ENCODE assay signal across 1 cellular context in the genomic region with DNA sequence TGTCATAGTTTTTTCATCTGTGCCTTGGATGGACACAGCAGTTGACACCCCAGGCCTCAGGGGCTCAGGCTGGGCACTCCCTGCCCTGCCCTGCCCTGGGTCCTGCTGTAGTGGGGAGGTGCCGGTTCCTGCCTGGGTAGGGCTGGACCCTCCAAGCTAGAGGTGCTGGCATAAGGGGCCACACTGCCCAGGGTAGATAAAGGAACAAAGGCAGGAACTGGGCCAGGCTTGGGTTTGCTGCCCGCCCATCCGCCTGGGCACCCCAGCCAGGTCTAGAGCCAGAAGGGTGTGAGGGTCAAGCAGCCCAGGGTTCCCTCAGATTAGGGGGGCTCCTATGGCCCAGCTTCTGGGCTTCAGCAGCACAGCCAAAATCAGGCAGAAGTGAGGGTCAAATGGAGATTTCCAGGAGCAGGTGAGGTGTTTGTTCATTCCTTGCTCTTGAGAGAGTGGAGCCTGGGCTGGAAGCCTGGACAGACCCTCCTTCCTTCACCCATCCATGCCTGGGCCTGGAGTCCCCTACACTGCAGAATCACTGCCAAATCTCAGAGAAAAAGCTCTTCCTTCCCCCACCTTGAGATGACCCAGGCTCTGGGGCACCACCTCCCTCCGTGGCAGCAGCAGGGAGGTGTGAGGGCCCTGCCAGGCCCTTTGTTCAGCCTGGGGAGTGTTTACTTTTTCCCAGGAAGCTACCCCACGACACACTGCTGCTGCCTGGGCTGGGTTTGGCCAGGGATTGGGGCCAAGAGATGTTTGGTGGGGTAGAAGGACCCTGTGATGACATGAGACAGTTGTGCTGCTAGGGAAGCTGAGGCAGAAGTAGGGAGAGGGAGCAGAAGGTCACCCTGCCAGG.
TF ChIP-seq lines count a peak whose summit lies in the region.

No MANE protein-coding gene starts in this region.

TF ChIP-seq in HepG2, 621 proteins besides CTCF, POLR2A, EP300 and RAD21:
- TF ChIP-seq SRF (IDR thresholded peaks at IDR 0.05; ENCODE audit: low read depth, low read length) (no peak), ZNF687 (CRISPR knock-in tag; IDR thresholded peaks at IDR 0.05) (peak; percentile 31; the same call in 1 of the 2 replicates), HMG20A (CRISPR knock-in tag; IDR thresholded peaks at IDR 0.05; ENCODE audit: borderline replicate concordance) (no peak), TBL1XR1 (IDR thresholded peaks at IDR 0.05; ENCODE audit: borderline replicate concordance, low read length, partially characterized antibody) (no peak), HES4 (CRISPR knock-in tag; IDR thresholded peaks at IDR 0.05; ENCODE audit: borderline replicate concordance) (no peak), NR1H2 (CRISPR knock-in tag; IDR thresholded peaks at IDR 0.05; ENCODE audit: borderline replicate concordance, low read depth) (no peak), POLR2AphosphoS5 (IDR thresholded peaks at IDR 0.05; ENCODE audit: low read depth, low read length) (no peak), GABPA (IDR thresholded peaks at IDR 0.05; ENCODE audit: low read depth, low read length) (no peak), GABPA (CRISPR knock-in tag; IDR thresholded peaks at IDR 0.05; ENCODE audit: low read depth) (no peak), STAT5B (CRISPR knock-in tag; IDR thresholded peaks at IDR 0.05) (no peak), GPN1 (CRISPR knock-in tag; IDR thresholded peaks at IDR 0.05; ENCODE audit: borderline replicate concordance) (no peak), TCF7L2 (IDR thresholded peaks at IDR 0.05; ENCODE audit: low read depth, low read length) (no peak), AHR (CRISPR knock-in tag; IDR thresholded peaks at IDR 0.05) (no peak)
- TF ChIP-seq, protein P1, sequence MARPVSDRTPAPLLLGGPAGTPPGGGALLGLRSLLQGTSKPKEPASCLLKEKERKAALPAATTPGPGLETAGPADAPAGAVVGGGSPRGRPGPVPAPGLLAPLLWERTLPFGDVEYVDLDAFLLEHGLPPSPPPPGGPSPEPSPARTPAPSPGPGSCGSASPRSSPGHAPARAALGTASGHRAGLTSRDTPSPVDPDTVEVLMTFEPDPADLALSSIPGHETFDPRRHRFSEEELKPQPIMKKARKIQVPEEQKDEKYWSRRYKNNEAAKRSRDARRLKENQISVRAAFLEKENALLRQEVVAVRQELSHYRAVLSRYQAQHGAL (CRISPR knock-in tag; IDR thresholded peaks at IDR 0.05; ENCODE audit: not compliant biosample characterization) = no peak
- TF ChIP-seq, protein P2, sequence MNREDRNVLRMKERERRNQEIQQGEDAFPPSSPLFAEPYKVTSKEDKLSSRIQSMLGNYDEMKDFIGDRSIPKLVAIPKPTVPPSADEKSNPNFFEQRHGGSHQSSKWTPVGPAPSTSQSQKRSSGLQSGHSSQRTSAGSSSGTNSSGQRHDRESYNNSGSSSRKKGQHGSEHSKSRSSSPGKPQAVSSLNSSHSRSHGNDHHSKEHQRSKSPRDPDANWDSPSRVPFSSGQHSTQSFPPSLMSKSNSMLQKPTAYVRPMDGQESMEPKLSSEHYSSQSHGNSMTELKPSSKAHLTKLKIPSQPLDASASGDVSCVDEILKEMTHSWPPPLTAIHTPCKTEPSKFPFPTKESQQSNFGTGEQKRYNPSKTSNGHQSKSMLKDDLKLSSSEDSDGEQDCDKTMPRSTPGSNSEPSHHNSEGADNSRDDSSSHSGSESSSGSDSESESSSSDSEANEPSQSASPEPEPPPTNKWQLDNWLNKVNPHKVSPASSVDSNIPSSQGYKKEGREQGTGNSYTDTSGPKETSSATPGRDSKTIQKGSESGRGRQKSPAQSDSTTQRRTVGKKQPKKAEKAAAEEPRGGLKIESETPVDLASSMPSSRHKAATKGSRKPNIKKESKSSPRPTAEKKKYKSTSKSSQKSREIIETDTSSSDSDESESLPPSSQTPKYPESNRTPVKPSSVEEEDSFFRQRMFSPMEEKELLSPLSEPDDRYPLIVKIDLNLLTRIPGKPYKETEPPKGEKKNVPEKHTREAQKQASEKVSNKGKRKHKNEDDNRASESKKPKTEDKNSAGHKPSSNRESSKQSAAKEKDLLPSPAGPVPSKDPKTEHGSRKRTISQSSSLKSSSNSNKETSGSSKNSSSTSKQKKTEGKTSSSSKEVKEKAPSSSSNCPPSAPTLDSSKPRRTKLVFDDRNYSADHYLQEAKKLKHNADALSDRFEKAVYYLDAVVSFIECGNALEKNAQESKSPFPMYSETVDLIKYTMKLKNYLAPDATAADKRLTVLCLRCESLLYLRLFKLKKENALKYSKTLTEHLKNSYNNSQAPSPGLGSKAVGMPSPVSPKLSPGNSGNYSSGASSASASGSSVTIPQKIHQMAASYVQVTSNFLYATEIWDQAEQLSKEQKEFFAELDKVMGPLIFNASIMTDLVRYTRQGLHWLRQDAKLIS (CRISPR knock-in tag; IDR thresholded peaks at IDR 0.05) = no peak
- TF ChIP-seq, protein P3, sequence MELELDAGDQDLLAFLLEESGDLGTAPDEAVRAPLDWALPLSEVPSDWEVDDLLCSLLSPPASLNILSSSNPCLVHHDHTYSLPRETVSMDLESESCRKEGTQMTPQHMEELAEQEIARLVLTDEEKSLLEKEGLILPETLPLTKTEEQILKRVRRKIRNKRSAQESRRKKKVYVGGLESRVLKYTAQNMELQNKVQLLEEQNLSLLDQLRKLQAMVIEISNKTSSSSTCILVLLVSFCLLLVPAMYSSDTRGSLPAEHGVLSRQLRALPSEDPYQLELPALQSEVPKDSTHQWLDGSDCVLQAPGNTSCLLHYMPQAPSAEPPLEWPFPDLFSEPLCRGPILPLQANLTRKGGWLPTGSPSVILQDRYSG (CRISPR knock-in tag; IDR thresholded peaks at IDR 0.05) = no peak
- TF ChIP-seq, protein P4, sequence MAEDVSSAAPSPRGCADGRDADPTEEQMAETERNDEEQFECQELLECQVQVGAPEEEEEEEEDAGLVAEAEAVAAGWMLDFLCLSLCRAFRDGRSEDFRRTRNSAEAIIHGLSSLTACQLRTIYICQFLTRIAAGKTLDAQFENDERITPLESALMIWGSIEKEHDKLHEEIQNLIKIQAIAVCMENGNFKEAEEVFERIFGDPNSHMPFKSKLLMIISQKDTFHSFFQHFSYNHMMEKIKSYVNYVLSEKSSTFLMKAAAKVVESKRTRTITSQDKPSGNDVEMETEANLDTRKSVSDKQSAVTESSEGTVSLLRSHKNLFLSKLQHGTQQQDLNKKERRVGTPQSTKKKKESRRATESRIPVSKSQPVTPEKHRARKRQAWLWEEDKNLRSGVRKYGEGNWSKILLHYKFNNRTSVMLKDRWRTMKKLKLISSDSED (CRISPR knock-in tag; IDR thresholded peaks at IDR 0.05) = no peak
- TF ChIP-seq, protein P5, sequence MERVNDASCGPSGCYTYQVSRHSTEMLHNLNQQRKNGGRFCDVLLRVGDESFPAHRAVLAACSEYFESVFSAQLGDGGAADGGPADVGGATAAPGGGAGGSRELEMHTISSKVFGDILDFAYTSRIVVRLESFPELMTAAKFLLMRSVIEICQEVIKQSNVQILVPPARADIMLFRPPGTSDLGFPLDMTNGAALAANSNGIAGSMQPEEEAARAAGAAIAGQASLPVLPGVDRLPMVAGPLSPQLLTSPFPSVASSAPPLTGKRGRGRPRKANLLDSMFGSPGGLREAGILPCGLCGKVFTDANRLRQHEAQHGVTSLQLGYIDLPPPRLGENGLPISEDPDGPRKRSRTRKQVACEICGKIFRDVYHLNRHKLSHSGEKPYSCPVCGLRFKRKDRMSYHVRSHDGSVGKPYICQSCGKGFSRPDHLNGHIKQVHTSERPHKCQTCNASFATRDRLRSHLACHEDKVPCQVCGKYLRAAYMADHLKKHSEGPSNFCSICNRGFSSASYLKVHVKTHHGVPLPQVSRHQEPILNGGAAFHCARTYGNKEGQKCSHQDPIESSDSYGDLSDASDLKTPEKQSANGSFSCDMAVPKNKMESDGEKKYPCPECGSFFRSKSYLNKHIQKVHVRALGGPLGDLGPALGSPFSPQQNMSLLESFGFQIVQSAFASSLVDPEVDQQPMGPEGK (CRISPR knock-in tag; IDR thresholded peaks at IDR 0.05) = peak; percentile 37
